14 cellular contexts compared by ENCODE assay signal in the genomic region with DNA sequence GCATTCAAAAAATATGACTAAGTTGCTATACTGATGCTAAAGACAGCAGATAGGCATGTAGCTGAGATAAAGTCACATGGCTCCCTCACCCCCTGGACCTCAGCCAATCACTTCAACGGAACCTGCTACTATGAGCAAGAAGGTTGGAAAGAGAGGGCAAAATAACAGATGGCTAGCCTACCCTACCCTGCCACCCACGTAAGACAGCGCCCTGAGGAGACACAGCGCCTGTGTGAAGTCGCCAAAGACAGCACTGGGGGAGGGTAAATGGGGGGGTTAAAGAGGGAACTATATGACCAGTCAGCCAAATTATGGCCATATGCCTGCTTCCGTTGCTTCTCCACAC.
A peak's percentile ranks its signal among the peaks of the same experiment; 100 is the strongest.
DNase-seq lines count a peak whose midpoint lies in the region; ATAC-seq and TF ChIP-seq lines count a peak whose summit lies in the region.
"Had no signal": no experiment of that assay in that cellular context is flagged by ENCODE, and none has a peak within 500 bp of the region (broad histone marks: within the 10 kb centered on the region; RNA-seq: fewer than 3 reads in every experiment).

No MANE protein-coding gene starts in this region.

- H3K27me3 ChIP-seq in endocrine pancreas (ENCODE audit: control insufficient read depth, insufficient read depth, low read length) (no peaks in the 10 kb centered on the region), thyroid gland (no peaks in the 10 kb centered on the region)
- H3K27me3 ChIP-seq: BLaER1, Peyer's patch had no signal

- no peaks in the 10 kb centered on the region for H3K9me3 ChIP-seq in endocrine pancreas (ENCODE audit: control insufficient read depth, low read length)
- H3K9me3 ChIP-seq in thyroid gland = no peaks in the 10 kb centered on the region
- H3K9me3 ChIP-seq: BLaER1, Peyer's patch had no signal

- no peak for TF ChIP-seq CTCF in thyroid gland (IDR thresholded peaks at IDR 0.05)

- no peak for TF ChIP-seq POLR2A in thyroid gland (IDR thresholded peaks at IDR 0.05)

- H3K4me3 ChIP-seq in endocrine pancreas (ENCODE audit: control insufficient read depth, insufficient read depth, low read length) (peak overlapping the region; percentile 15), thyroid gland (replicated peaks in 1 of 3) (no peak overlapping the region)
- H3K4me3 ChIP-seq: BLaER1, Peyer's patch had no signal

- ATAC-seq in Right ventricle myocardium inferior (no peak), HG02642 (IDR thresholded peaks at IDR 0.05; ENCODE audit: poor library complexity, unreplicated experiment) (no peak)

- WGBS in thyroid gland, 2 donors = 79 to 89% methylated on average over 6 of the region's 6 CpGs

- H3K4me1 ChIP-seq in endocrine pancreas (ENCODE audit: control insufficient read depth, insufficient read depth, low read length) (peaks cover 68% of the 10 kb centered on the region), thyroid gland (no peaks in the 10 kb centered on the region)

- no peak overlapping the region for H3K27ac ChIP-seq in thyroid gland
- H3K27ac ChIP-seq: BLaER1 had no signal

- peak; percentile 15 for DNase-seq in stimulated activated CD4-positive, alpha-beta T cell treated with anti-CD3 and anti-CD28 coated beads, Interleukin-15, amount 100 ng/mL, for 24 hours
- DNase-seq in stimulated activated CD4-positive, alpha-beta T cell treated with anti-CD3 and anti-CD28 coated beads, Interleukin-12 subunit alpha, Interleukin-12 subunit beta, amount 100 ng/mL, for 4 hours = no peak
- peak; percentile 100 for DNase-seq in NCI-H524 (lab: John Stamatoyannopoulos, UW)
- DNase-seq in thyroid gland = peak; percentile 22 to 27
- DNase-seq in Right ventricle myocardium inferior (ENCODE audit: missing footprints) = no peak
- DNase-seq in effector CD8-positive, alpha-beta T cell (lab: John Stamatoyannopoulos, UW) = no peak
- DNase-seq: central memory CD4-positive, alpha-beta T cell; Karpas-422; left cardiac atrium; occipital lobe; Peyer's patch had no signal

- H3K36me3 ChIP-seq in endocrine pancreas (ENCODE audit: control insufficient read depth, insufficient read depth, low read length) (no peaks in the 10 kb centered on the region), thyroid gland (peaks cover 8 to 14% of the 10 kb centered on the region in 2 donors)

- intact Hi-C loops in thyroid gland (cut with DNase I) (no loop called here), Right ventricle myocardium inferior (cut with DNase I) (no loop called here)

- no peak overlapping the region for H3K9ac ChIP-seq in endocrine pancreas (ENCODE audit: control insufficient read depth, insufficient read depth, low read length)
- H3K9ac ChIP-seq: BLaER1 had no signal

Comparison
In these comparisons a context has a peak if more than half of its experiments do, and no peak if none do; other contexts are left out.
1. DNase-seq: peak in stimulated activated CD4-positive, alpha-beta T cell treated with anti-CD3 and anti-CD28 coated beads, Interleukin-15, amount 100 ng/mL, for 24 hours (single experiment), NCI-H524 (2 of 2) and thyroid gland (2 of 2); none in stimulated activated CD4-positive, alpha-beta T cell treated with anti-CD3 and anti-CD28 coated beads, Interleukin-12 subunit alpha, Interleukin-12 subunit beta, amount 100 ng/mL, for 4 hours (single experiment), Right ventricle myocardium inferior (single experiment) and effector CD8-positive, alpha-beta T cell (single experiment).